ENCODE assay signal across 22 cellular contexts in the genomic region with DNA sequence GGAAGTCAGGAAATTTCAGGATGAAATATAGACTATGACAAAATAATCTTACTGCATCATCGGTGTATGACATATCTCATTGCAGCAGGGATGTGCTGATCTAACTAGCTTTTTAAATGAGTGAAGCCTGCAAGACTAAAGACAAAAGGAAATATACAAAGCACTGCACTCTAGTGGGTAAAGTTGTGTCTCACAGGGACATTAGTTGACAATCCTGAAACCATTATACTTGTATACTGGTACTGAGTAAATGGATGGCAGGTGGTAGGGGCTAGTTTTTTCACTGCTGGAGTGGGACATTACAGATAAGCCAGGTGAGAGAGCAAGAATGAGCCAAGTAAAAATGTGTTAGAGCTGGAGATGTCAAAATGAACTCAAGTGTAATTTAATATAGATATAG.
DNase-seq lines count a peak whose midpoint lies in the region; ATAC-seq and TF ChIP-seq lines count a peak whose summit lies in the region.
"Had no signal": no experiment of that assay in that cellular context is flagged by ENCODE, and none has a peak within 500 bp of the region (broad histone marks: within the 10 kb centered on the region; RNA-seq: fewer than 3 reads in every experiment).

No MANE protein-coding gene starts in this region.

- no peaks in the 10 kb centered on the region for H3K4me1 Mint-ChIP-seq in CD4-positive, alpha-beta memory T cell
- H3K4me1 Mint-ChIP-seq: activated CD4-positive, alpha-beta T cell treated with anti-CD3 and anti-CD28 coated beads, Interleukin-2, amount 10 ng/mL, durations not matched to agents 24 days and 14 days; activated naive CD8-positive, alpha-beta T cell treated with anti-CD3 and anti-CD28 coated beads, Interleukin-2, amount 10 ng/mL, durations not matched to agents 7 days and 5 days; activated T-helper 17 cell treated with anti-CD3 and anti-CD28 coated beads, Interleukin-2, amount 50 U/mL, for 72 hours; natural killer cell had no signal

- H3K36me3 ChIP-seq in Panc1 (ENCODE audit: control insufficient read depth, insufficient read depth, low read length) (no peaks in the 10 kb centered on the region), PC-3 (ENCODE audit: low read depth, low read length) (no peaks in the 10 kb centered on the region)
- H3K36me3 ChIP-seq in CD4-positive, alpha-beta memory T cell (ENCODE audit: insufficient read depth, low read length) = no peaks in the 10 kb centered on the region
- H3K36me3 ChIP-seq: thyroid gland had no signal

- TF ChIP-seq CTCF in Panc1 (IDR thresholded peaks at IDR 0.05) (peak; percentile 9; the same call in 1 of the 2 replicates), PC-3 (conservative IDR thresholded peaks at IDR 0.05; ENCODE audit: low read depth, low read length) (no peak)

- H3K4me3 Mint-ChIP-seq in CD4-positive, alpha-beta memory T cell = no peak overlapping the region
- H3K4me3 Mint-ChIP-seq: activated CD4-positive, alpha-beta T cell treated with anti-CD3 and anti-CD28 coated beads, Interleukin-2, amount 10 ng/mL, durations not matched to agents 24 days and 14 days; activated naive CD8-positive, alpha-beta T cell treated with anti-CD3 and anti-CD28 coated beads, Interleukin-2, amount 10 ng/mL, durations not matched to agents 7 days and 5 days; activated T-helper 17 cell treated with anti-CD3 and anti-CD28 coated beads, Interleukin-2, amount 50 U/mL, for 72 hours; CD8-positive, alpha-beta T cell; effector memory CD8-positive, alpha-beta T cell; natural killer cell; T-helper 1 cell treated with Interleukin-12 subunit alpha and Interleukin-12 subunit beta and Interleukin-4 antibody, amounts not matched to agents 30 μg/mL and 1 μg/mL, for 36 hours had no signal

- BruUV-seq in Panc1 (replicated peaks; lab: Mats Ljungman, UMichigan) = no TSS peak
- no TSS peak for BruUV-seq in PC-3 (replicated peaks; lab: Mats Ljungman, UMichigan)

- H2AFZ ChIP-seq in PC-3 (ENCODE audit: low read length) = no peak overlapping the region

- H3K9me3 ChIP-seq in Panc1 (ENCODE audit: control insufficient read depth, insufficient read depth, low read depth, low read length) (no peaks in the 10 kb centered on the region), PC-3 (ENCODE audit: low read length) (no peaks in the 10 kb centered on the region)
- no peaks in the 10 kb centered on the region for H3K9me3 ChIP-seq in CD4-positive, alpha-beta memory T cell (ENCODE audit: control insufficient read depth in 1 of 2, low read length in 2 of 2)
- H3K9me3 ChIP-seq: thyroid gland had no signal

- no peak for ATAC-seq in Panc1
- no peak for ATAC-seq in PC-3
- ATAC-seq in GM21786 (IDR thresholded peaks at IDR 0.05; ENCODE audit: unreplicated experiment) = no peak
- ATAC-seq: activated T-helper 17 cell treated with anti-CD3 and anti-CD28 coated beads, Interleukin-2, amount 50 U/mL, for 72 hours; CD8-positive, alpha-beta T cell; effector memory CD8-positive, alpha-beta T cell; left colon; natural killer cell had no signal

- CTCF ChIA-PET in Panc1 (lab: Charles Lee) = no interaction called here
- CTCF ChIA-PET in PC-3 (lab: Charles Lee) = no interaction called here
- CTCF ChIA-PET in CD4-positive, alpha-beta memory T cell (lab: Charles Lee; ENCODE audit: partially characterized antibody) = no interaction called here

- no peaks in the 10 kb centered on the region for H3K36me3 Mint-ChIP-seq in CD4-positive, alpha-beta memory T cell
- H3K36me3 Mint-ChIP-seq: activated naive CD8-positive, alpha-beta T cell treated with anti-CD3 and anti-CD28 coated beads, Interleukin-2, amount 10 ng/mL, durations not matched to agents 7 days and 5 days; CD8-positive, alpha-beta T cell; natural killer cell had no signal

- no peaks in the 10 kb centered on the region for H3K4me1 ChIP-seq in Panc1 (ENCODE audit: control insufficient read depth, insufficient read depth, low read length)
- no peaks in the 10 kb centered on the region for H3K4me1 ChIP-seq in PC-3 (ENCODE audit: insufficient read depth, low read length)
- no peaks in the 10 kb centered on the region for H3K4me1 ChIP-seq in CD4-positive, alpha-beta memory T cell (ENCODE audit: insufficient read depth, low read length)
- H3K4me1 ChIP-seq: thyroid gland had no signal

- in situ Hi-C loops in Panc1 (cut with HindIII; ENCODE audit: low pct_unique_long_range_greater_than_20kb, low sequenced_read_pairs) = no loop called here

- no peaks in the 10 kb centered on the region for H3K79me2 ChIP-seq in PC-3 (ENCODE audit: low read length)

- H4K20me1 ChIP-seq in PC-3 (ENCODE audit: low read length) = no peaks in the 10 kb centered on the region

- DNase-seq in DMS 273 treated with DMSO at 0.1 percent for 48 hours (lab: John Stamatoyannopoulos, UW) = peak; percentile 0
- DNase-seq in Kasumi-1 (lab: John Stamatoyannopoulos, UW) = peak; percentile 20 to 38
- no peak for DNase-seq in Panc1 (ENCODE audit: low read depth, low spot score)
- peak; percentile 10 for DNase-seq in islet precursor cell
- DNase-seq in PC-3 = no peak
- DNase-seq in CD4-positive, alpha-beta memory T cell = no peak
- DNase-seq: activated CD4-positive, alpha-beta T cell treated with anti-CD3 and anti-CD28 coated beads, Interleukin-2, amount 10 ng/mL, durations not matched to agents 24 days and 14 days; activated naive CD8-positive, alpha-beta T cell treated with anti-CD3 and anti-CD28 coated beads, Interleukin-2, amount 10 ng/mL, durations not matched to agents 7 days and 5 days; CD8-positive, alpha-beta T cell; DMS79 treated with DMSO at 0.1 percent for 48 hours; effector memory CD8-positive, alpha-beta T cell; left colon; MM.1S; natural killer cell; NCI-H187 treated with DMSO at 0.1 percent for 48 hours; SHP77; stimulated activated CD4-positive, alpha-beta T cell treated with anti-CD3 and anti-CD28 coated beads, Interleukin-2, amount 100 ng/mL, for 24 hours; stimulated activated naive CD4-positive, alpha-beta T cell; thyroid gland had no signal

- H3K27me3 ChIP-seq in Panc1 (ENCODE audit: control insufficient read depth, insufficient read depth, low read length) = peaks cover 5% of the 10 kb centered on the region
- H3K27me3 ChIP-seq in PC-3 (ENCODE audit: low read length) = no peaks in the 10 kb centered on the region
- peaks cover 3% of the 10 kb centered on the region for H3K27me3 ChIP-seq in CD4-positive, alpha-beta memory T cell (ENCODE audit: insufficient read depth, low read length)
- H3K27me3 ChIP-seq: thyroid gland had no signal

- POLR2A ChIA-PET in Panc1 (lab: Charles Lee) = no interaction called here
- POLR2A ChIA-PET in PC-3 (lab: Charles Lee; ENCODE audit: unreplicated experiment) = no interaction called here
- POLR2A ChIA-PET in CD4-positive, alpha-beta memory T cell (lab: Charles Lee; ENCODE audit: partially characterized antibody) = no interaction called here

- H3K9me2 ChIP-seq in PC-3 (replicated peaks; ENCODE audit: low read length) = no peaks in the 10 kb centered on the region

- no peak overlapping the region for H3K27ac ChIP-seq in Panc1 (ENCODE audit: low read length)
- no peak overlapping the region for H3K27ac ChIP-seq in PC-3 (ENCODE audit: low read length)
- H3K27ac ChIP-seq in CD4-positive, alpha-beta memory T cell (ENCODE audit: low read depth, low read length) = no peak overlapping the region
- H3K27ac ChIP-seq: thyroid gland had no signal

- no peak overlapping the region for H3K4me2 ChIP-seq in PC-3 (ENCODE audit: low read length)

- peaks cover 0 to 3% of the 10 kb centered on the region in 2 donors for H3K27me3 Mint-ChIP-seq in CD4-positive, alpha-beta memory T cell
- H3K27me3 Mint-ChIP-seq: activated CD4-positive, alpha-beta T cell treated with anti-CD3 and anti-CD28 coated beads, Interleukin-2, amount 10 ng/mL, durations not matched to agents 24 days and 14 days had no signal

- intact Hi-C loops in Panc1 (cut with micrococcal nuclease; ENCODE audit: unreplicated experiment) = no loop called here
- intact Hi-C loops in PC-3 (cut with micrococcal nuclease) = no loop called here
- intact Hi-C loops in CD4-positive, alpha-beta memory T cell (cut with micrococcal nuclease) = no loop called here

- H3K4me3 ChIP-seq in Panc1 (ENCODE audit: low read depth in 2 of 2, low read length in 2 of 2) = no peak overlapping the region
- no peak overlapping the region for H3K4me3 ChIP-seq in PC-3 (ENCODE audit: low read length)
- no peak overlapping the region for H3K4me3 ChIP-seq in CD4-positive, alpha-beta memory T cell (ENCODE audit: low read length in 2 of 2)
- H3K4me3 ChIP-seq: thyroid gland had no signal

- H3K9me3 Mint-ChIP-seq in CD4-positive, alpha-beta memory T cell = peaks cover 0 to 8% (median 5%) of the 10 kb centered on the region in 8 donors
- H3K9me3 Mint-ChIP-seq: activated CD4-positive, alpha-beta T cell treated with anti-CD3 and anti-CD28 coated beads, Interleukin-2, amount 10 ng/mL, durations not matched to agents 24 days and 14 days; activated T-helper 17 cell treated with anti-CD3 and anti-CD28 coated beads, Interleukin-2, amount 50 U/mL, for 72 hours; T-helper 1 cell treated with Interleukin-12 subunit alpha and Interleukin-12 subunit beta and Interleukin-4 antibody, amounts not matched to agents 30 μg/mL and 1 μg/mL, for 36 hours had no signal

- no peaks in the 10 kb centered on the region for H3F3A ChIP-seq in PC-3 (ENCODE audit: low read length, unreplicated experiment)

- H3K27ac Mint-ChIP-seq in CD4-positive, alpha-beta memory T cell = no peak overlapping the region
- H3K27ac Mint-ChIP-seq: activated CD4-positive, alpha-beta T cell treated with anti-CD3 and anti-CD28 coated beads, Interleukin-2, amount 10 ng/mL, durations not matched to agents 24 days and 14 days; activated naive CD8-positive, alpha-beta T cell treated with anti-CD3 and anti-CD28 coated beads, Interleukin-2, amount 10 ng/mL, durations not matched to agents 7 days and 5 days; activated T-helper 17 cell treated with anti-CD3 and anti-CD28 coated beads, Interleukin-2, amount 50 U/mL, for 72 hours; CD8-positive, alpha-beta T cell; effector memory CD8-positive, alpha-beta T cell; natural killer cell; T-helper 1 cell treated with Interleukin-12 subunit alpha and Interleukin-12 subunit beta and Interleukin-4 antibody, amounts not matched to agents 30 μg/mL and 1 μg/mL, for 36 hours had no signal

- no peak overlapping the region for H3K9ac ChIP-seq in PC-3 (ENCODE audit: low read length)

Comparison
In these comparisons a context has a peak if more than half of its experiments do, and no peak if none do; other contexts are left out.
1. DNase-seq: peak in DMS 273 treated with DMSO at 0.1 percent for 48 hours (single experiment), Kasumi-1 (2 of 2) and islet precursor cell (single experiment); none in Panc1 (single experiment), PC-3 (single experiment) and CD4-positive, alpha-beta memory T cell (0 of 5).